In the genomic region with DNA sequence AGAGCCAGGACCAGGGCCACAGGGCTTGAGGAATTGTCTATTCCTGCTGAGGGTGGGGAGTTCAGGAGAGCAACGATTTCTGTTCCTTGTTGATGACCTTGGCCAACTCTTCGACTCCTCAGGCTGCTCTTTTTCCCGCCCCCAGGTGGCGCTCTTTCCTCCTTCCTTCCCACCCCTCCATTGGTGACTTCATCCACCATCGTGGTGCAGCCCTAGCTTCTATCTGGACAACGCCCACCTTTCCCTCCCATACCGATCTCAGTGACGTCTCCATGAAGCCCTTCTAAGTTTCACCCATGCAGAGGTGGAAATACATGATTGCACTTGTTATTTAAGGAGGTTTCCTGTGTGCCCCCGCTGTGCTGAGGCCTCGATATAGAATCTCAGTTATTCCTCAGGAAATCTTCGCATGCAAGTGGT, we compare ENCODE assay signal across 8 cellular contexts. TPM values are rescaled to one million over a fixed set of nuclear protein-coding genes. Genes with fewer than 3 reads are reported as not detected.
DNase-seq lines count a peak whose midpoint lies in the region; ATAC-seq and TF ChIP-seq lines count a peak whose summit lies in the region.

No MANE protein-coding gene starts in this region.

- TF ChIP-seq CTCF in GM12864 (IDR thresholded peaks at IDR 0.05; ENCODE audit: low read depth, low read length, missing control alignments) (peak; percentile 93), RWPE1 (conservative IDR thresholded peaks at IDR 0.05; ENCODE audit: low read depth) (no peak; the same call in 1 of the 2 replicates)

- no peak overlapping the region for H3K27ac ChIP-seq in RWPE1

- CTCF ChIA-PET in RWPE1 (lab: Yijun Ruan, JAX): interaction anchor here (0.6 to 0.9 kb wide), 3 partner anchors 226 to 1566 kb away, joined by 3 to 4 read pairs (median 3); no protein-coding TSS in a partner anchor

- H3K27me3 Mint-ChIP-seq in activated naive CD8-positive, alpha-beta T cell treated with anti-CD3 and anti-CD28 coated beads for 36 hours: no peaks in the 10 kb centered on the region

- POLR2A ChIA-PET in RWPE1 (lab: Yijun Ruan, JAX; ENCODE audit: low non-redundant PET): no interaction called here

- peak overlapping the region; percentile 62 for H3K4me3 Mint-ChIP-seq in activated naive CD8-positive, alpha-beta T cell treated with anti-CD3 and anti-CD28 coated beads for 36 hours

- DNase-seq in GM12864 (ENCODE audit: low read depth): no peak
- peak; percentile 47 for DNase-seq in RWPE1 (ENCODE audit: low spot score)
- peak; percentile 80 for DNase-seq in activated naive CD8-positive, alpha-beta T cell treated with anti-CD3 and anti-CD28 coated beads for 36 hours
- peak; percentile 48 for DNase-seq in kidney tubule cell (ENCODE audit: low spot score)
- DNase-seq in stimulated activated naive CD4-positive, alpha-beta T cell (lab: John Stamatoyannopoulos, UW): peak in 5 of 6 experiments; percentile 27 to 56 (median 42)
- DNase-seq in SIG-M5 treated with dmso at 0.1 percent for 504 hours (lab: John Stamatoyannopoulos, UW; ENCODE audit: unreplicated experiment): no peak
- DNase-seq in NCI-H2107 treated with DMSO at 0.1 percent for 48 hours (lab: John Stamatoyannopoulos, UW; ENCODE audit: unreplicated experiment): no peak

- peaks cover 22% of the 10 kb centered on the region for H3K36me3 Mint-ChIP-seq in activated naive CD8-positive, alpha-beta T cell treated with anti-CD3 and anti-CD28 coated beads for 36 hours

- H3K9me3 Mint-ChIP-seq in activated naive CD8-positive, alpha-beta T cell treated with anti-CD3 and anti-CD28 coated beads for 36 hours: peaks cover 23% of the 10 kb centered on the region

- H3K4me3 ChIP-seq in GM12864 (ENCODE audit: low read depth, low read length): no peak overlapping the region; the same call in 1 of the 2 replicates

- H3K27ac Mint-ChIP-seq in activated naive CD8-positive, alpha-beta T cell treated with anti-CD3 and anti-CD28 coated beads for 36 hours: peak overlapping the region; percentile 87

- ATAC-seq in HG02973 (IDR thresholded peaks at IDR 0.05; ENCODE audit: unreplicated experiment): peak; percentile 44

- H3K4me1 Mint-ChIP-seq in activated naive CD8-positive, alpha-beta T cell treated with anti-CD3 and anti-CD28 coated beads for 36 hours: peaks cover 91% of the 10 kb centered on the region

RNA-seq across cellular contexts. Expression of a gene that starts 22.1 kb away (rescaled TPM):
- 100 to 1,000 TPM; 108 to 111 TPM for total RNA-seq in activated naive CD8-positive, alpha-beta T cell treated with anti-CD3 and anti-CD28 coated beads for 36 hours

Comparison
In these comparisons a context has a peak if more than half of its experiments do, and no peak if none do; other contexts are left out.
1. DNase-seq: peak in RWPE1 (single experiment), activated naive CD8-positive, alpha-beta T cell treated with anti-CD3 and anti-CD28 coated beads for 36 hours (single experiment), kidney tubule cell (single experiment) and stimulated activated naive CD4-positive, alpha-beta T cell (5 of 6); none in GM12864 (single experiment), SIG-M5 treated with dmso at 0.1 percent for 504 hours (single experiment) and NCI-H2107 treated with DMSO at 0.1 percent for 48 hours (single experiment).